25 cellular contexts compared by ENCODE assay signal in genomic region chr13:101795460-101795859, GRCh38.
"Had no signal": no experiment of that assay in that cellular context is flagged by ENCODE, and none has a peak within 500 bp of the region (broad histone marks: within the 10 kb centered on the region; RNA-seq: fewer than 3 reads in every experiment).

No MANE protein-coding gene starts in this region.

- H3K27ac Mint-ChIP-seq: naive thymus-derived CD8-positive, alpha-beta T cell; nephron; stimulated activated memory B cell treated with anti-CD40 and anti-IgM and Interleukin-4, amounts not matched to agents 10 μg/mL and 1 μg/mL and 100 μg/mL, for 72 hours; stimulated activated naive CD8-positive, alpha-beta T cell treated with anti-CD3 and anti-CD28 coated beads, Interleukin-15, amount 100 ng/mL, for 72 hours; type B pancreatic cell had no signal

- H3K36me3 ChIP-seq: lower lobe of right lung, pancreas, prostate gland, right lobe of liver, tibial nerve, uterus had no signal

- FAIRE-seq: pancreas had no signal

- H3K36me3 Mint-ChIP-seq: naive thymus-derived CD8-positive, alpha-beta T cell; stimulated activated memory B cell treated with anti-CD40 and anti-IgM and Interleukin-4, amounts not matched to agents 10 μg/mL and 1 μg/mL and 100 μg/mL, for 72 hours; type B pancreatic cell had no signal

- DNase-seq: islet precursor cell; lower lobe of right lung; mammary epithelial cell; mesenchymal stem cell; naive thymus-derived CD8-positive, alpha-beta T cell; nucleus accumbens; pancreas; posterior cingulate gyrus; retina; right lobe of liver; stimulated activated CD4-positive, alpha-beta T cell treated with anti-CD3 and anti-CD28 coated beads, Interleukin-1b, Interleukin-23, amount 100 ng/mL, for 48 hours; stimulated activated CD4-positive, alpha-beta T cell treated with anti-CD3 and anti-CD28 coated beads, Interleukin-2, amount 100 ng/mL, for 48 hours; stimulated activated CD4-positive, alpha-beta T cell treated with anti-CD3 and anti-CD28 coated beads, Interleukin-4, amount 100 ng/mL, for 4 hours; stimulated activated CD8-positive, alpha-beta memory T cell treated with anti-CD3 and anti-CD28 coated beads, Interleukin-4, amount 100 ng/mL, for 48 hours; stimulated activated naive CD4-positive, alpha-beta T cell treated with Interleukin-2 at 50 U/mL for 16 hours; stimulated activated naive CD8-positive, alpha-beta T cell treated with anti-CD3 and anti-CD28 coated beads, Interleukin-15, amount 100 ng/mL, for 72 hours; uterus had no signal

- H3K4me1 Mint-ChIP-seq: naive thymus-derived CD8-positive, alpha-beta T cell; nephron; neural crest cell; stimulated activated memory B cell treated with anti-CD40 and anti-IgM and Interleukin-4, amounts not matched to agents 10 μg/mL and 1 μg/mL and 100 μg/mL, for 72 hours; stimulated activated naive CD8-positive, alpha-beta T cell treated with anti-CD3 and anti-CD28 coated beads, Interleukin-15, amount 100 ng/mL, for 72 hours had no signal

- H3K9me3 ChIP-seq: lower lobe of right lung, pancreas, prostate gland, right lobe of liver, tibial nerve, uterus had no signal

- H3K4me1 ChIP-seq: lower lobe of right lung, pancreas, prostate gland, right lobe of liver, tibial nerve, uterus had no signal

- H3K27ac ChIP-seq: hepatocyte, lower lobe of right lung, pancreas, prostate gland, right lobe of liver, tibial nerve, uterus had no signal

- H3K9me3 Mint-ChIP-seq: nephron; neural crest cell; stimulated activated memory B cell treated with anti-CD40 and anti-IgM and Interleukin-4, amounts not matched to agents 10 μg/mL and 1 μg/mL and 100 μg/mL, for 72 hours; stimulated activated naive CD8-positive, alpha-beta T cell treated with anti-CD3 and anti-CD28 coated beads, Interleukin-15, amount 100 ng/mL, for 72 hours; type B pancreatic cell had no signal

- ATAC-seq: lower lobe of right lung; naive thymus-derived CD8-positive, alpha-beta T cell; pancreas; right lobe of liver; stimulated activated memory B cell treated with anti-CD40 and anti-IgM and Interleukin-4, amounts not matched to agents 10 μg/mL and 1 μg/mL and 100 μg/mL, for 72 hours; stimulated activated naive CD8-positive, alpha-beta T cell treated with anti-CD3 and anti-CD28 coated beads, Interleukin-15, amount 100 ng/mL, for 72 hours had no signal

- H3K27me3 ChIP-seq: hepatocyte, pancreas, right lobe of liver, tibial nerve, uterus had no signal

- H3K4me3 ChIP-seq: hepatocyte, lower lobe of right lung, pancreas, prostate gland, right lobe of liver, smooth muscle cell, tibial nerve, uterus had no signal

- H3K4me3 Mint-ChIP-seq: naive thymus-derived CD8-positive, alpha-beta T cell; nephron; neural crest cell; stimulated activated memory B cell treated with anti-CD40 and anti-IgM and Interleukin-4, amounts not matched to agents 10 μg/mL and 1 μg/mL and 100 μg/mL, for 72 hours; stimulated activated naive CD8-positive, alpha-beta T cell treated with anti-CD3 and anti-CD28 coated beads, Interleukin-15, amount 100 ng/mL, for 72 hours; type B pancreatic cell had no signal
